13 cellular contexts compared by ENCODE assay signal in the genomic region with DNA sequence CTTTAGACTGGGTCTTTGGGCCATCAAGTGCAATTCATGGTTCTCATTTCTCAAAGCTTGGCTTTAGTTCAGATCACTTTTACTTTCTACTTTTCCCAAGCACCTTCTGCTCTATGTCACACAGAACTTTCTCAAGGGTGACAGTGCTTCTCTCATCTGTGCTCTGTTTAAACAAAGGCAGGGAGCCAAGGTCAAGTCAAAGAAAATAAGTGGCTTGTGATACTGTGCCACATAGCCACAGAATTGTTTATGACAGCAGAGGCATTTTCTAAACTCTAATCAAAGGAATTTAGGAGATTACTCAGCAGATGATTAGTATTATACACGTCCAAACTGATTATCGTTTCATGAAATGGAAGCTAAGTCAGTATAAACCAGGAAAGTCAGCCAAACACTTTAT.
"Had no signal": no experiment of that assay in that cellular context is flagged by ENCODE, and none has a peak within 500 bp of the region (broad histone marks: within the 10 kb centered on the region; RNA-seq: fewer than 3 reads in every experiment).

No MANE protein-coding gene starts in this region.

- H3K36me3 Mint-ChIP-seq: stimulated activated effector memory CD8-positive, alpha-beta T cell treated with anti-CD3 and anti-CD28 coated beads, Interleukin-12 subunit alpha, Interleukin-12 subunit beta, amount 100 ng/mL, for 72 hours had no signal

- ATAC-seq: activated CD4-positive, alpha-beta T cell treated with anti-CD3 and anti-CD28 coated beads for 36 hours; activated naive CD8-positive, alpha-beta T cell treated with anti-CD3 and anti-CD28 coated beads, Interleukin-2, amount 50 U/mL, for 24 hours; stimulated activated effector memory CD8-positive, alpha-beta T cell treated with anti-CD3 and anti-CD28 coated beads, Interleukin-12 subunit alpha, Interleukin-12 subunit beta, amount 100 ng/mL, for 72 hours had no signal

- H3K27me3 Mint-ChIP-seq: activated CD4-positive, alpha-beta memory T cell treated with anti-CD3 and anti-CD28 coated beads, Interleukin-2, amount 10 ng/mL, durations not matched to agents 7 days and 5 days had no signal

- H3K4me1 Mint-ChIP-seq: activated CD4-positive, alpha-beta memory T cell treated with anti-CD3 and anti-CD28 coated beads, Interleukin-2, amount 10 ng/mL, durations not matched to agents 7 days and 5 days; activated CD4-positive, alpha-beta T cell treated with anti-CD3 and anti-CD28 coated beads for 36 hours; activated naive CD8-positive, alpha-beta T cell treated with anti-CD3 and anti-CD28 coated beads, Interleukin-2, amount 50 U/mL, for 24 hours; stimulated activated effector memory CD8-positive, alpha-beta T cell treated with anti-CD3 and anti-CD28 coated beads, Interleukin-12 subunit alpha, Interleukin-12 subunit beta, amount 100 ng/mL, for 72 hours had no signal

- H3K4me1 ChIP-seq: vagina had no signal

- DNase-seq: activated CD4-positive, alpha-beta memory T cell treated with anti-CD3 and anti-CD28 coated beads, Interleukin-2, amount 10 ng/mL, durations not matched to agents 7 days and 5 days; activated CD4-positive, alpha-beta T cell treated with anti-CD3 and anti-CD28 coated beads for 36 hours; activated CD8-positive, alpha-beta memory T cell treated with anti-CD3 and anti-CD28 coated beads, Interleukin-2, amount 50 U/mL, for 48 hours; activated naive CD8-positive, alpha-beta T cell treated with anti-CD3 and anti-CD28 coated beads, Interleukin-2, amount 50 U/mL, for 24 hours; central memory CD4-positive, alpha-beta T cell; effector CD8-positive, alpha-beta T cell; retina; small intestine; T-helper 9 cell; tibial artery had no signal

- H3K27me3 ChIP-seq: tibial artery, vagina had no signal

- H3K9me3 Mint-ChIP-seq: activated naive CD8-positive, alpha-beta T cell treated with anti-CD3 and anti-CD28 coated beads, Interleukin-2, amount 50 U/mL, for 24 hours had no signal

- H3K36me3 ChIP-seq: tibial artery, vagina had no signal

- H3K4me3 ChIP-seq: coronary artery, tibial artery, vagina had no signal

- H3K9me3 ChIP-seq: tibial artery, vagina had no signal

- H3K27ac Mint-ChIP-seq: activated CD4-positive, alpha-beta memory T cell treated with anti-CD3 and anti-CD28 coated beads, Interleukin-2, amount 10 ng/mL, durations not matched to agents 7 days and 5 days; activated CD4-positive, alpha-beta T cell treated with anti-CD3 and anti-CD28 coated beads for 36 hours; activated naive CD8-positive, alpha-beta T cell treated with anti-CD3 and anti-CD28 coated beads, Interleukin-2, amount 50 U/mL, for 24 hours; stimulated activated effector memory CD8-positive, alpha-beta T cell treated with anti-CD3 and anti-CD28 coated beads, Interleukin-12 subunit alpha, Interleukin-12 subunit beta, amount 100 ng/mL, for 72 hours had no signal

- H3K4me3 Mint-ChIP-seq: activated CD4-positive, alpha-beta memory T cell treated with anti-CD3 and anti-CD28 coated beads, Interleukin-2, amount 10 ng/mL, durations not matched to agents 7 days and 5 days; activated CD4-positive, alpha-beta T cell treated with anti-CD3 and anti-CD28 coated beads for 36 hours; activated naive CD8-positive, alpha-beta T cell treated with anti-CD3 and anti-CD28 coated beads, Interleukin-2, amount 50 U/mL, for 24 hours; stimulated activated effector memory CD8-positive, alpha-beta T cell treated with anti-CD3 and anti-CD28 coated beads, Interleukin-12 subunit alpha, Interleukin-12 subunit beta, amount 100 ng/mL, for 72 hours had no signal

- H3K27ac ChIP-seq: coronary artery, tibial artery, vagina had no signal
